Comparison of ENCODE assay signal across 16 cellular contexts in genomic region chr11:133019545-133019944, GRCh38.
DNase-seq lines count a peak whose midpoint lies in the region; TF ChIP-seq lines count a peak whose summit lies in the region.
"Had no signal": no experiment of that assay in that cellular context is flagged by ENCODE, and none has a peak within 500 bp of the region (broad histone marks: within the 10 kb centered on the region; RNA-seq: fewer than 3 reads in every experiment).

No MANE protein-coding gene starts in this region.

- no peaks in the 10 kb centered on the region for H3K9me3 ChIP-seq in HEK293 (ENCODE audit: control insufficient read depth, insufficient read depth, low read depth, low read length)
- H3K9me3 ChIP-seq: A549; BLaER1 treated with 17β-estradiol and CSF1 and Interleukin-3, amounts not matched to agents 10 nM and 100 nM; Caco-2 had no signal

- no peak overlapping the region for H3K4me3 ChIP-seq in HEK293 (ENCODE audit: low read depth, low read length)
- H3K4me3 ChIP-seq: A549; BLaER1 treated with 17β-estradiol and CSF1 and Interleukin-3, amounts not matched to agents 10 nM and 100 nM had no signal

- peak; percentile 9 for DNase-seq in astrocyte of the hippocampus (ENCODE audit: low read depth, low spot score)
- peak; percentile 57 for DNase-seq in retina
- DNase-seq in NCI-H1436 (lab: John Stamatoyannopoulos, UW), result no peak
- no peak for DNase-seq in activated naive CD4-positive, alpha-beta T cell (lab: John Stamatoyannopoulos, UW)
- DNase-seq: AML-193; Caco-2; Calu3; CD4-positive, alpha-beta T cell; CD8-positive, alpha-beta T cell; DMS79 treated with DMSO at 0.1 percent for 48 hours; GF-D8 had no signal

- CTCF ChIA-PET in HEK293 (lab: Yijun Ruan, JAX), result interaction anchor here (0.6 kb wide), 1 partner anchor 175 kb away, joined by 3 read pairs; no protein-coding TSS in a partner anchor

- H3K27ac ChIP-seq in HEK293 (ENCODE audit: extremely low read depth, low read depth, low read length), result no peak overlapping the region
- H3K27ac ChIP-seq: 22Rv1; A549; BLaER1 treated with 17β-estradiol and CSF1 and Interleukin-3, amounts not matched to agents 10 nM and 100 nM; C4-2B had no signal

- H3K4me1 ChIP-seq in HEK293 (ENCODE audit: control insufficient read depth, insufficient read depth, low read length), result no peaks in the 10 kb centered on the region
- H3K4me1 ChIP-seq: A549; BLaER1 treated with 17β-estradiol and CSF1 and Interleukin-3, amounts not matched to agents 10 nM and 100 nM; Caco-2 had no signal

- POLR2A ChIA-PET in HEK293 (lab: Yijun Ruan, JAX), result no interaction called here

- no peak for TF ChIP-seq CTCF in HEK293 (tag by site-specific recombination; IDR thresholded peaks at IDR 0.05)

- no peaks in the 10 kb centered on the region for H3K36me3 ChIP-seq in HEK293 (ENCODE audit: control insufficient read depth in 2 of 2, insufficient read depth in 1 of 2, low read length in 2 of 2)
- H3K36me3 ChIP-seq: BLaER1 treated with 17β-estradiol and CSF1 and Interleukin-3, amounts not matched to agents 10 nM and 100 nM had no signal

TF ChIP-seq in HEK293, 187 proteins besides CTCF, POLR2A, EP300 and RAD21:
- no peak for TF ChIP-seq ZNF558 (tag by site-specific recombination; IDR thresholded peaks at IDR 0.05)
- TF ChIP-seq ZNF473 (tag by site-specific recombination; IDR thresholded peaks at IDR 0.05), result no peak
- TF ChIP-seq ZNF155 (tag by site-specific recombination; IDR thresholded peaks at IDR 0.05), result no peak
- TF ChIP-seq ZNF529 (tag by site-specific recombination; IDR thresholded peaks at IDR 0.05; ENCODE audit: insufficient replicate concordance), result no peak
- TF ChIP-seq REST (tag by site-specific recombination; IDR thresholded peaks at IDR 0.05), result 0 out of 2 replicates have a peak, but pooled peaks have one; percentile 41
- TF ChIP-seq ZNF549 (tag by site-specific recombination; IDR thresholded peaks at IDR 0.05), result no peak
- TF ChIP-seq ZNF350 (tag by site-specific recombination; IDR thresholded peaks at IDR 0.05), result no peak

Comparison
In these comparisons a context has a peak if more than half of its experiments do, and no peak if none do; other contexts are left out.
1. DNase-seq: peak in astrocyte of the hippocampus (single experiment) and retina (single experiment); none in NCI-H1436 (single experiment) and activated naive CD4-positive, alpha-beta T cell (0 of 4).